In the genomic region with DNA sequence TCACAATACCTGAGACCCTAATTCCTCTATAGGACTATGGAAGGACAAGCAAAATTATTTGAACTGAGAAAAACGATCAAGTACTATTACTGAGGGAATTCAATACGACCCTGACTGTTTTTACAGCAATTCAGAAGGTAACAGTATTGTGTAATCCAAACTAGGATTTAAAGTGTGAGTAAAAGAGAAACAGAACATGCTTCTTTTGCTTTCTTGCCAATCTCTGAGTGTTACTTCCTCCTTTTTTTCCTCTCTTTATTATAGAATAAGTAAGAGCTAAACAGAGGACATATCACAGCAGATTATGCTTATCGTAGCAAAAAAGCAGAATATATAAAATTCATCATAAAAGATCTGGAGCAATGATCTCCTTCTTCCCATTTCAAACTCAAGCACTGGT, we compare ENCODE assay signal across 17 cellular contexts.
A peak's percentile ranks its signal among the peaks of the same experiment; 100 is the strongest.
DNase-seq lines count a peak whose midpoint lies in the region; ATAC-seq and TF ChIP-seq lines count a peak whose summit lies in the region.
"Had no signal": no experiment of that assay in that cellular context is flagged by ENCODE, and none has a peak within 500 bp of the region (broad histone marks: within the 10 kb centered on the region; RNA-seq: fewer than 3 reads in every experiment).

No MANE protein-coding gene starts in this region.

- H3K27me3 ChIP-seq in esophagus muscularis mucosa (no peaks in the 10 kb centered on the region), Peyer's patch (no peaks in the 10 kb centered on the region)
- H3K27me3 ChIP-seq: breast epithelium had no signal

- H3K4me1 ChIP-seq in OCI-LY7 (ENCODE audit: insufficient read depth, low read length, poor library complexity, severe bottlenecking): peaks cover 26% of the 10 kb centered on the region
- H3K4me1 ChIP-seq in esophagus muscularis mucosa: peaks cover 0 to 8% (median 3%) of the 10 kb centered on the region in 4 donors
- H3K4me1 ChIP-seq in Peyer's patch: no peaks in the 10 kb centered on the region
- H3K4me1 ChIP-seq: breast epithelium had no signal

- H3K4me2 ChIP-seq in OCI-LY7 (ENCODE audit: low read length): peak overlapping the region; percentile 50

- CTCF ChIA-PET in OCI-LY7 (lab: Charles Lee; ENCODE audit: unreplicated experiment): no interaction called here

- no peaks in the 10 kb centered on the region for H3K9me3 ChIP-seq in OCI-LY7 (ENCODE audit: low read length)
- no peaks in the 10 kb centered on the region for H3K9me3 ChIP-seq in esophagus muscularis mucosa
- H3K9me3 ChIP-seq in Peyer's patch: no peaks in the 10 kb centered on the region
- H3K9me3 ChIP-seq: breast epithelium had no signal

- no peak for TF ChIP-seq EP300 in esophagus muscularis mucosa (IDR thresholded peaks at IDR 0.05)

- no peaks in the 10 kb centered on the region for H4K20me1 ChIP-seq in OCI-LY7 (ENCODE audit: insufficient read depth, low read length)

- POLR2A ChIA-PET in OCI-LY7 (lab: Charles Lee): interaction anchor here (1.9 kb wide), 1 partner anchor 11 kb away, joined by 6 read pairs; no protein-coding TSS in a partner anchor

- no peak overlapping the region for H3K4me3 Mint-ChIP-seq in osteocyte (ENCODE audit: unreplicated experiment)
- H3K4me3 Mint-ChIP-seq: activated T-helper 1 cell treated with anti-CD3 and anti-CD28 coated beads, Interleukin-12 subunit alpha, Interleukin-12 subunit beta, Interleukin-2, Interleukin-4 antibody, amounts not matched to agents 30 ng/mL and 10 ng/mL and 1 ng/mL, durations not matched to agents 14 hours and 24 hours and 36 hours; neural crest cell had no signal

- WGBS in esophagus muscularis mucosa: 18% methylated on average over 3 of the region's 3 CpGs

- TF ChIP-seq POLR2A in esophagus muscularis mucosa (IDR thresholded peaks at IDR 0.05; ENCODE audit: low read depth) (no peak), Peyer's patch (IDR thresholded peaks at IDR 0.05) (no peak)

- H3K79me2 ChIP-seq in OCI-LY7 (ENCODE audit: insufficient read depth, low read depth, low read length): no peaks in the 10 kb centered on the region

- peaks cover 8% of the 10 kb centered on the region for H3K4me1 Mint-ChIP-seq in osteocyte (ENCODE audit: unreplicated experiment)
- H3K4me1 Mint-ChIP-seq: neural crest cell had no signal

- intact Hi-C loops in OCI-LY7 (cut with micrococcal nuclease; ENCODE audit: unreplicated experiment): no loop called here
- intact Hi-C loops in esophagus muscularis mucosa (cut with DNase I): no loop called here

- peaks cover 7% of the 10 kb centered on the region for H3K9me3 Mint-ChIP-seq in osteocyte (ENCODE audit: unreplicated experiment)
- H3K9me3 Mint-ChIP-seq: activated T-helper 1 cell treated with anti-CD3 and anti-CD28 coated beads, Interleukin-12 subunit alpha, Interleukin-12 subunit beta, Interleukin-2, Interleukin-4 antibody, amounts not matched to agents 30 ng/mL and 10 ng/mL and 1 ng/mL, durations not matched to agents 14 hours and 24 hours and 36 hours had no signal

- peak overlapping the region; percentile 74 for H3K27ac ChIP-seq in OCI-LY7 (ENCODE audit: low read depth, low read length, poor library complexity, severe bottlenecking)
- peak overlapping the region; percentile 18 to 37 (median 26) for H3K27ac ChIP-seq in esophagus muscularis mucosa (replicated peaks in 1 of 4)
- no peak overlapping the region for H3K27ac ChIP-seq in Peyer's patch
- peak overlapping the region in 1 of 2 donors; percentile 62 for H3K27ac ChIP-seq in coronary artery
- H3K27ac ChIP-seq: breast epithelium, C4-2B had no signal

- H3K36me3 ChIP-seq in OCI-LY7 (ENCODE audit: insufficient read depth, low read length): no peaks in the 10 kb centered on the region
- H3K36me3 ChIP-seq in esophagus muscularis mucosa: no peaks in the 10 kb centered on the region
- no peaks in the 10 kb centered on the region for H3K36me3 ChIP-seq in Peyer's patch
- H3K36me3 ChIP-seq: breast epithelium had no signal

- no TSS peak for BruUV-seq in OCI-LY7 (replicated peaks; lab: Mats Ljungman, UMichigan)

- H3K27ac Mint-ChIP-seq in osteocyte (ENCODE audit: unreplicated experiment): peak overlapping the region; percentile 9
- H3K27ac Mint-ChIP-seq: activated T-helper 1 cell treated with anti-CD3 and anti-CD28 coated beads, Interleukin-12 subunit alpha, Interleukin-12 subunit beta, Interleukin-2, Interleukin-4 antibody, amounts not matched to agents 30 ng/mL and 10 ng/mL and 1 ng/mL, durations not matched to agents 14 hours and 24 hours and 36 hours had no signal

- peak overlapping the region; percentile 79; the same call in 1 of the 2 replicates for H2AFZ ChIP-seq in OCI-LY7 (ENCODE audit: low read length)

- ATAC-seq in GM19351 (IDR thresholded peaks at IDR 0.05; ENCODE audit: unreplicated experiment) (peak; percentile 70), HG03378 (IDR thresholded peaks at IDR 0.05; ENCODE audit: unreplicated experiment) (no peak)
- ATAC-seq: activated CD4-positive, CD25-positive, alpha-beta regulatory T cell treated with anti-CD3 and anti-CD28 coated beads, Interleukin-2, amount 50 U/mL, for 24 hours; stimulated activated naive CD8-positive, alpha-beta T cell treated with anti-CD3 and anti-CD28 coated beads, Interleukin-15, Interleukin-2, amounts not matched to agents 100 U/mL and 50 U/mL, for 24 hours had no signal

- H3K4me3 ChIP-seq in OCI-LY7 (ENCODE audit: low read depth, low read length, poor library complexity, severe bottlenecking) (no peak overlapping the region), esophagus muscularis mucosa (no peak overlapping the region), Peyer's patch (no peak overlapping the region), coronary artery (no peak overlapping the region)
- H3K4me3 ChIP-seq: breast epithelium had no signal

- TF ChIP-seq CTCF in OCI-LY7 (conservative IDR thresholded peaks at IDR 0.05; ENCODE audit: low read length) (no peak), esophagus muscularis mucosa (IDR thresholded peaks at IDR 0.05) (no peak), osteocyte (IDR thresholded peaks at IDR 0.05) (no peak), Peyer's patch (IDR thresholded peaks at IDR 0.05) (no peak), coronary artery (IDR thresholded peaks at IDR 0.05) (no peak)

- no peaks in the 10 kb centered on the region for H3K27me3 Mint-ChIP-seq in osteocyte (ENCODE audit: unreplicated experiment)

- no peaks in the 10 kb centered on the region for H3K9me2 ChIP-seq in OCI-LY7 (ENCODE audit: insufficient read depth, low read length)

- H3K36me3 Mint-ChIP-seq in osteocyte (ENCODE audit: unreplicated experiment): no peaks in the 10 kb centered on the region

- peak; percentile 21 for DNase-seq in OCI-LY7 (ENCODE audit: low spot score)
- no peak for DNase-seq in esophagus muscularis mucosa (ENCODE audit: extremely low spot score)
- no peak for DNase-seq in osteocyte (ENCODE audit: extremely low spot score, unreplicated experiment)
- no peak for DNase-seq in Peyer's patch
- DNase-seq in iPS-NIHi11 (ENCODE audit: low spot score): no peak
- no peak for DNase-seq in coronary artery (ENCODE audit: low spot score)
- DNase-seq: erythroblast; NCI-H1105 treated with DMSO at 0.1 percent for 48 hours; NCI-H446 treated with DMSO at 0.1 percent for 48 hours; stimulated activated naive CD8-positive, alpha-beta T cell treated with anti-CD3 and anti-CD28 coated beads, Interleukin-15, Interleukin-2, amounts not matched to agents 100 U/mL and 50 U/mL, for 24 hours had no signal

Comparison
In these comparisons a context has a peak if more than half of its experiments do, and no peak if none do; other contexts are left out.
1. H3K27ac ChIP-seq: peak in OCI-LY7 (single experiment) and esophagus muscularis mucosa (4 of 4); none in Peyer's patch (0 of 4).